14 cellular contexts compared by ENCODE assay signal in the genomic region with DNA sequence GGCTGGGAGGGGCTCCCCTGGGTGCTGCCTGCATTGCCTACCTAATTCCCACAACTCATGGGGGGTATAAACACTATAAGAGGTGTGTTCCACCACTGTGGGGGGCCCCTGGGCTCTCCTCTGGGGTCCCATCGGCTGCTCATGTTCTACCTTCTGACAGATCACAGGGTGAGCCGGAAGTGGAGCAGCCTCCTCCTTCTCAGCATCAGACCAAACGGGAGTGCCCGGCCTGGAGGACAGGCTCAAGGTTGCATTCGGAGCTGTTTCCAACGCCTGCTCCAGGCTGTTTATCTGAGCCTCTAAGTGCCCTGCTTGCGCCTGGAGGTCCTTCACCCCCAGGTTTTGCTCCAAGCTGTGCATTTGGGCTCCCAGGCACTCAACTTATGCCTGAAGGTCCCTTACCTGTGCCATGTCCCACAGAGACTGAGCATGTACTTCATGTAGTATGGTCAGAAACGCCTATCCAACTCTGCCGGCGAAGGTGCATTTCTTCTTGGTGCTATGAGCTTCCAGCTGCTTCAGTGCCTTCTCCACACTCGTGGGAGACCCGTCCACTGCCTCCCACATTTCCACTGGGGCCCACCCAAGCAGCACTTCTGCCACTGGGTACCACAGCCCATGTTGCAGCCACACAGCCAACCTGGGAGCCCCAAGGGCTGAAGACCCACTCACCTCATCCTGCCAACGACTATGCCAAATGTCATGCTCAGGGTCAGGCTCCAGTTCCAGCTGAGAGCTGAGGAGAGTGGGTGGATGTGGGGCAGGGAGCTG.
"Had no signal": no experiment of that assay in that cellular context is flagged by ENCODE, and none has a peak within 500 bp of the region (broad histone marks: within the 10 kb centered on the region; RNA-seq: fewer than 3 reads in every experiment).

No MANE protein-coding gene starts in this region.

- H3K4me1 ChIP-seq: colonic mucosa, psoas muscle, sigmoid colon, spleen had no signal

- H3K9me3 Mint-ChIP-seq: activated CD4-positive, alpha-beta T cell treated with anti-CD3 and anti-CD28 coated beads, Interleukin-2, amount 10 ng/mL, durations not matched to agents 24 days and 14 days had no signal

- H3K36me3 ChIP-seq: colonic mucosa, esophagus squamous epithelium, sigmoid colon, spleen had no signal

- H3K4me1 Mint-ChIP-seq: activated B cell treated with CpG ODN at 0.5 μM for 24 hours; activated CD4-positive, alpha-beta T cell treated with anti-CD3 and anti-CD28 coated beads, Interleukin-2, amount 10 ng/mL, durations not matched to agents 24 days and 14 days; activated naive CD4-positive, alpha-beta T cell treated with anti-CD3 and anti-CD28 coated beads, Interleukin-2, amount 50 U/mL, for 24 hours had no signal

- H3K9me3 ChIP-seq: colonic mucosa, esophagus squamous epithelium, psoas muscle, sigmoid colon, spleen had no signal

- ATAC-seq: activated CD8-positive, alpha-beta T cell treated with anti-CD3 and anti-CD28 coated beads, Interleukin-2, amount 10 ng/mL, durations not matched to agents 7 days and 5 days; psoas muscle had no signal

- H3K27me3 Mint-ChIP-seq: activated B cell treated with CpG ODN at 0.5 μM for 24 hours; activated CD4-positive, alpha-beta T cell treated with anti-CD3 and anti-CD28 coated beads, Interleukin-2, amount 10 ng/mL, durations not matched to agents 24 days and 14 days had no signal

- H3K27ac Mint-ChIP-seq: activated B cell treated with CpG ODN at 0.5 μM for 24 hours; activated CD4-positive, alpha-beta T cell treated with anti-CD3 and anti-CD28 coated beads, Interleukin-2, amount 10 ng/mL, durations not matched to agents 24 days and 14 days; activated CD8-positive, alpha-beta T cell treated with anti-CD3 and anti-CD28 coated beads, Interleukin-2, amount 10 ng/mL, durations not matched to agents 7 days and 5 days; activated naive CD4-positive, alpha-beta T cell treated with anti-CD3 and anti-CD28 coated beads, Interleukin-2, amount 50 U/mL, for 24 hours had no signal

- H3K27ac ChIP-seq: colonic mucosa, esophagus squamous epithelium, psoas muscle, sigmoid colon, spleen had no signal

- H3K27me3 ChIP-seq: colonic mucosa, esophagus squamous epithelium, sigmoid colon, spleen had no signal

- DNase-seq: activated B cell treated with CpG ODN at 0.5 μM for 24 hours; activated CD4-positive, alpha-beta T cell treated with anti-CD3 and anti-CD28 coated beads, Interleukin-2, amount 10 ng/mL, durations not matched to agents 24 days and 14 days; activated CD8-positive, alpha-beta memory T cell treated with anti-CD3 and anti-CD28 coated beads, Interleukin-2, amount 50 U/mL, for 4 hours; activated CD8-positive, alpha-beta T cell treated with anti-CD3 and anti-CD28 coated beads, Interleukin-2, amount 10 ng/mL, durations not matched to agents 7 days and 5 days; activated effector memory CD4-positive, alpha-beta T cell treated with anti-CD3 and anti-CD28 coated beads, Interleukin-2, amount 50 U/mL, for 16 hours; activated T-cell treated with anti-CD3 and anti-CD28 coated beads, Interleukin-2, amount 50 U/mL, for 48 hours; central memory CD4-positive, alpha-beta T cell; colonic mucosa; esophagus squamous epithelium; hypothalamus; psoas muscle; sigmoid colon; spleen had no signal

- H3K4me3 Mint-ChIP-seq: activated B cell treated with CpG ODN at 0.5 μM for 24 hours; activated CD4-positive, alpha-beta T cell treated with anti-CD3 and anti-CD28 coated beads, Interleukin-2, amount 10 ng/mL, durations not matched to agents 24 days and 14 days; activated CD8-positive, alpha-beta T cell treated with anti-CD3 and anti-CD28 coated beads, Interleukin-2, amount 10 ng/mL, durations not matched to agents 7 days and 5 days; activated naive CD4-positive, alpha-beta T cell treated with anti-CD3 and anti-CD28 coated beads, Interleukin-2, amount 50 U/mL, for 24 hours had no signal

- H3K4me3 ChIP-seq: colonic mucosa, esophagus squamous epithelium, psoas muscle, sigmoid colon, spleen had no signal

- H3K36me3 Mint-ChIP-seq: activated naive CD4-positive, alpha-beta T cell treated with anti-CD3 and anti-CD28 coated beads, Interleukin-2, amount 50 U/mL, for 24 hours had no signal
